In the genomic region with DNA sequence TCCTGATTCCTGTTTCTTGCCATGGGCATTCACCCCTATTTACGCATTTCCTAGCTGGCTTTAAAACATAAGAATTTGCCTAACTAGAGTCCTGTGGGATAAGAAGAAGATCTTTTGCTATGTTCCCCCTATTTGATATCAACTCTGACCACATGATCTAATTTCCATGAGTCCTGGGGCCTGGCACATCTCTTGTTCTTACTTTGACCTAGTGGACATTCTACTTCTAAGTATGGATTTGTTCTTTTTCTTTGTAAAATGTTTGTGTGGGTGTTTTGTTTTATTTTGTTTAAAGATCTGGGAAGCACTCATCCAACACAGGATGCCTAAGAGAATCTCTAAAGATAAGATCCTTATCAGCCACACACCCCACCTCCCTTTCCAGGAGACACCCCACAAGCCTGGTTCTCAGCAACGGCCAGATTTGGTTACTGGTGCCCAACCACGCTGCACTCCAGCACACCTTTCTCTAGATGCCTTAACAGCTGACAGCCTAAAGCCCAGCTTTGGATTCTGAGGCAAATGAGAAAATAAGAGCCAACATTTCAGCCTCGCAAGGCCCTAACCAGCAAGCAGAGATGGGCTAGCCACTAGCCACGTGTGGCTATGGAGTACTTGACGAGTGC, we compare ENCODE assay signal across 16 cellular contexts.
DNase-seq lines count a peak whose midpoint lies in the region; ATAC-seq and TF ChIP-seq lines count a peak whose summit lies in the region.
"Had no signal": no experiment of that assay in that cellular context is flagged by ENCODE, and none has a peak within 500 bp of the region (broad histone marks: within the 10 kb centered on the region; RNA-seq: fewer than 3 reads in every experiment).

No MANE protein-coding gene starts in this region.

- H3K4me1 ChIP-seq in adipocyte (ENCODE audit: control insufficient read depth, insufficient read depth, low read length) (peaks cover 8% of the 10 kb centered on the region), transverse colon (peaks cover 0 to 9% (median 4%) of the 10 kb centered on the region in 4 donors)

- no peaks in the 10 kb centered on the region for H3K9me3 Mint-ChIP-seq in osteocyte (ENCODE audit: unreplicated experiment)
- H3K9me3 Mint-ChIP-seq: activated naive CD4-positive, alpha-beta T cell treated with anti-CD3 and anti-CD28 coated beads, Interleukin-2, amount 50 U/mL, for 72 hours; CD4-positive, alpha-beta memory T cell; IgD-negative memory B cell; memory B cell had no signal

- H3K27ac ChIP-seq in transverse colon = peak overlapping the region; percentile 28 to 43 (median 40)

- H3K4me1 Mint-ChIP-seq in osteocyte (ENCODE audit: unreplicated experiment) = peaks cover 16% of the 10 kb centered on the region

- H3K4me3 ChIP-seq in adipocyte (ENCODE audit: low read length) (peak overlapping the region; percentile 10), fibroblast of villous mesenchyme (ENCODE audit: low read depth, low read length) (no peak overlapping the region), transverse colon (no peak overlapping the region)

- WGBS in transverse colon (ENCODE audit: low coverage in 1 of 2), 2 donors = 63 to 84% methylated on average over 1 to 6 of the region's 6 CpGs

- no peaks in the 10 kb centered on the region for H3K9me3 ChIP-seq in adipocyte (ENCODE audit: control insufficient read depth, low read length)
- no peaks in the 10 kb centered on the region for H3K9me3 ChIP-seq in transverse colon

- ATAC-seq in GM18498 (IDR thresholded peaks at IDR 0.05; ENCODE audit: unreplicated experiment) = no peak
- ATAC-seq in HG02840 (IDR thresholded peaks at IDR 0.05; ENCODE audit: low FRiP score, unreplicated experiment) = no peak
- ATAC-seq: activated naive CD4-positive, alpha-beta T cell treated with anti-CD3 and anti-CD28 coated beads, Interleukin-2, amount 50 U/mL, for 72 hours had no signal

- peak overlapping the region; percentile 77 for H3K27ac Mint-ChIP-seq in osteocyte (ENCODE audit: unreplicated experiment)

- no peak overlapping the region for H3K9ac ChIP-seq in adipocyte (ENCODE audit: low read length)

- in situ Hi-C loops in transverse colon (cut with MboI; ENCODE audit: low pct_ligation_motif_present in 1 of 4, low pct_unique_long_range_greater_than_20kb in 1 of 4, low sequenced_read_pairs in 3 of 4) = no loop called here

- no peak for TF ChIP-seq POLR2A in transverse colon (IDR thresholded peaks at IDR 0.05)

- TF ChIP-seq CTCF in fibroblast of villous mesenchyme (IDR thresholded peaks at IDR 0.05; ENCODE audit: insufficient read depth, low read depth, low read length) (no peak), osteocyte (IDR thresholded peaks at IDR 0.05) (no peak), transverse colon (IDR thresholded peaks at IDR 0.05) (no peak)

- TF ChIP-seq EP300 in transverse colon (IDR thresholded peaks at IDR 0.05; ENCODE audit: low read depth) = no peak

- peaks cover 6% of the 10 kb centered on the region for H3K36me3 Mint-ChIP-seq in osteocyte (ENCODE audit: unreplicated experiment)
- H3K36me3 Mint-ChIP-seq: activated naive CD4-positive, alpha-beta T cell treated with anti-CD3 and anti-CD28 coated beads, Interleukin-2, amount 50 U/mL, for 72 hours had no signal

- intact Hi-C loops in transverse colon (cut with DNase I; ENCODE audit: low total_unique reads) = no loop called here

- H3K36me3 ChIP-seq in adipocyte (ENCODE audit: control insufficient read depth, insufficient read depth, low read length, severe bottlenecking) (no peaks in the 10 kb centered on the region), transverse colon (no peaks in the 10 kb centered on the region)

- no peak for DNase-seq in adipocyte (ENCODE audit: low read depth)
- peak; percentile 12 for DNase-seq in fibroblast of villous mesenchyme (ENCODE audit: low read depth)
- DNase-seq in osteocyte (ENCODE audit: extremely low spot score, unreplicated experiment) = no peak
- no peak for DNase-seq in transverse colon
- DNase-seq in effector CD4-positive, alpha-beta T cell = no peak
- no peak for DNase-seq in amniotic stem cell (lab: John Stamatoyannopoulos, UW)
- DNase-seq: CD4-positive, alpha-beta memory T cell; cerebellar nuclear complex; NCI-H1105 treated with DMSO at 0.1 percent for 48 hours; OCI-M1; posterior cingulate gyrus had no signal

- H3K27me3 Mint-ChIP-seq in osteocyte (ENCODE audit: unreplicated experiment) = no peaks in the 10 kb centered on the region
- H3K27me3 Mint-ChIP-seq: CD4-positive, alpha-beta memory T cell; IgD-negative memory B cell; memory B cell had no signal

- H3K27me3 ChIP-seq in adipocyte (replicated peaks; ENCODE audit: control insufficient read depth, insufficient read depth, low read length) (no peaks in the 10 kb centered on the region), transverse colon (no peaks in the 10 kb centered on the region)

- no peak overlapping the region for H3K4me3 Mint-ChIP-seq in osteocyte (ENCODE audit: unreplicated experiment)
- H3K4me3 Mint-ChIP-seq: CD4-positive, alpha-beta memory T cell; IgD-negative memory B cell; memory B cell had no signal
